In genomic region chr4:37769590-37769989, GRCh38 we compare ENCODE assay signal across 7 cellular contexts.
"Had no signal": no experiment of that assay in that cellular context is flagged by ENCODE, and none has a peak within 500 bp of the region (broad histone marks: within the 10 kb centered on the region; RNA-seq: fewer than 3 reads in every experiment).

No MANE protein-coding gene starts in this region.

- H3K9me3 Mint-ChIP-seq: GM23338, H9 had no signal

- FAIRE-seq: H1, H54, HTR-8/SVneo, K562 had no signal

- DNase-seq: H9, HCEC 1CT had no signal

- H3K4me2 ChIP-seq: GM23338 had no signal

- H3K4me3 Mint-ChIP-seq: GM23338, H9 had no signal

- ATAC-seq: GM23338, K562 had no signal

- H3K4me3 ChIP-seq: GM23338, K562 had no signal

- H3K27ac Mint-ChIP-seq: GM23338, H9 had no signal
